Comparison of ENCODE assay signal across 32 cellular contexts in the genomic region with DNA sequence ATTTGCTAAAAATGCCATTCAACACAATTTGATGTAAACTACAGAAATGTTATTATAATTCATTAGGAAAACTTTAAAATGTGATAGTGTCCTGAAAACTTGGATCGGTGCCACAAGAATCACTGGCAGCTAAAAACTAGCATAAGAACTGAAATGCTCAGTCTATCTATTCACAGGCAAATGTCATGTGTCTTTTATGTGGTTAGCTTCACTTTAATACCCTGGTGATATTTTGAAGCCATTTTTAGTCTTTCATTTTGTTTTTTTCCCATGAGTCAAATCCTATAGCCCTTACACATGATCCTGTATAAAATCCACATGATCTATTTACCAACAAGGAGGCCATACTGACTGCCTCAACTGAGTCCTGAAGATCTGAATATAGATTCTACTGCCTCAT.
"Had no signal": no experiment of that assay in that cellular context is flagged by ENCODE, and none has a peak within 500 bp of the region (broad histone marks: within the 10 kb centered on the region; RNA-seq: fewer than 3 reads in every experiment).

No MANE protein-coding gene starts in this region.

- ATAC-seq: activated CD8-positive, alpha-beta T cell treated with anti-CD3 and anti-CD28 coated beads for 36 hours; activated T-cell treated with anti-CD3 and anti-CD28 coated beads, Interleukin-2, amount 50 U/mL, for 72 hours; body of pancreas; PC-3 had no signal

- H3K4me1 Mint-ChIP-seq: activated CD4-positive, alpha-beta T cell treated with anti-CD3 and anti-CD28 coated beads, Interleukin-2, amount 10 ng/mL, durations not matched to agents 24 days and 14 days; activated naive CD4-positive, alpha-beta T cell treated with anti-CD3 and anti-CD28 coated beads, Interleukin-2, amount 50 U/mL, for 24 hours; activated naive CD8-positive, alpha-beta T cell treated with anti-CD3 and anti-CD28 coated beads, Interleukin-2, amount 10 ng/mL, durations not matched to agents 7 days and 5 days had no signal

- H3K9me3 ChIP-seq: ascending aorta, body of pancreas, Peyer's patch, SJSA1 had no signal

- H3K36me3 ChIP-seq: ascending aorta, Peyer's patch, SJSA1 had no signal

- H3K27me3 Mint-ChIP-seq: activated CD4-positive, alpha-beta T cell treated with anti-CD3 and anti-CD28 coated beads, Interleukin-2, amount 10 ng/mL, durations not matched to agents 24 days and 14 days had no signal

- H3K9me3 Mint-ChIP-seq: activated CD4-positive, alpha-beta T cell treated with anti-CD3 and anti-CD28 coated beads, Interleukin-2, amount 10 ng/mL, durations not matched to agents 24 days and 14 days; activated CD8-positive, alpha-beta T cell treated with anti-CD3 and anti-CD28 coated beads for 36 hours; activated naive CD4-positive, alpha-beta T cell treated with anti-CD3 and anti-CD28 coated beads, Interleukin-2, amount 50 U/mL, for 24 hours; activated naive CD8-positive, alpha-beta T cell treated with anti-CD3 and anti-CD28 coated beads, Interleukin-2, amount 10 ng/mL, durations not matched to agents 7 days and 5 days; activated T-helper 2 cell treated with anti-CD3 and anti-CD28 coated beads, Interferon-gamma antibody, Interleukin-2, Interleukin-4, amounts not matched to agents 10 μg/mL and 5 μg/mL and 100 μg/mL, durations not matched to agents 14 hours and 24 hours and 36 hours; T-helper 1 cell treated with Interleukin-12 subunit alpha and Interleukin-12 subunit beta and Interleukin-4 antibody, amounts not matched to agents 30 μg/mL and 1 μg/mL, for 36 hours; T-helper 2 cell treated with Interferon-gamma antibody and Interleukin-4, amounts not matched to agents 5 μg/mL and 100 μg/mL, for 36 hours had no signal

- H3K4me3 Mint-ChIP-seq: activated CD4-positive, alpha-beta T cell treated with anti-CD3 and anti-CD28 coated beads, Interleukin-2, amount 10 ng/mL, durations not matched to agents 24 days and 14 days; activated CD8-positive, alpha-beta T cell treated with anti-CD3 and anti-CD28 coated beads for 36 hours; activated naive CD4-positive, alpha-beta T cell treated with anti-CD3 and anti-CD28 coated beads, Interleukin-2, amount 50 U/mL, for 24 hours; activated naive CD8-positive, alpha-beta T cell treated with anti-CD3 and anti-CD28 coated beads, Interleukin-2, amount 10 ng/mL, durations not matched to agents 7 days and 5 days; activated T-cell treated with anti-CD3 and anti-CD28 coated beads, Interleukin-2, amount 50 U/mL, for 72 hours; T-helper 1 cell treated with Interleukin-12 subunit alpha and Interleukin-12 subunit beta and Interleukin-4 antibody, amounts not matched to agents 30 μg/mL and 1 μg/mL, for 36 hours; T-helper 2 cell treated with Interferon-gamma antibody and Interleukin-4, amounts not matched to agents 5 μg/mL and 100 μg/mL, for 36 hours had no signal

- H3K4me3 ChIP-seq: ascending aorta, body of pancreas, Peyer's patch, SJSA1 had no signal

- H3K27ac Mint-ChIP-seq: activated CD4-positive, alpha-beta T cell treated with anti-CD3 and anti-CD28 coated beads, Interleukin-2, amount 10 ng/mL, durations not matched to agents 24 days and 14 days; activated CD8-positive, alpha-beta T cell treated with anti-CD3 and anti-CD28 coated beads for 36 hours; activated naive CD4-positive, alpha-beta T cell treated with anti-CD3 and anti-CD28 coated beads, Interleukin-2, amount 50 U/mL, for 24 hours; activated naive CD8-positive, alpha-beta T cell treated with anti-CD3 and anti-CD28 coated beads, Interleukin-2, amount 10 ng/mL, durations not matched to agents 7 days and 5 days; activated T-cell treated with anti-CD3 and anti-CD28 coated beads, Interleukin-2, amount 50 U/mL, for 72 hours; activated T-helper 2 cell treated with anti-CD3 and anti-CD28 coated beads, Interferon-gamma antibody, Interleukin-2, Interleukin-4, amounts not matched to agents 10 μg/mL and 5 μg/mL and 100 μg/mL, durations not matched to agents 14 hours and 24 hours and 36 hours; T-helper 1 cell treated with Interleukin-12 subunit alpha and Interleukin-12 subunit beta and Interleukin-4 antibody, amounts not matched to agents 30 μg/mL and 1 μg/mL, for 36 hours; T-helper 2 cell treated with Interferon-gamma antibody and Interleukin-4, amounts not matched to agents 5 μg/mL and 100 μg/mL, for 36 hours had no signal

- DNase-seq: activated CD4-positive, alpha-beta T cell treated with anti-CD3 and anti-CD28 coated beads, Interleukin-2, amount 10 ng/mL, durations not matched to agents 24 days and 14 days; activated CD4-positive, alpha-beta T cell treated with anti-CD3 and anti-CD28 coated beads, Interleukin-2, amount 50 U/mL, for 4 hours; activated CD8-positive, alpha-beta T cell treated with anti-CD3 and anti-CD28 coated beads for 36 hours; activated gamma-delta T cell; activated naive CD4-positive, alpha-beta T cell treated with Interleukin-2 at 50 U/mL for 16 hours; activated naive CD8-positive, alpha-beta T cell treated with anti-CD3 and anti-CD28 coated beads, Interleukin-2, amount 10 ng/mL, durations not matched to agents 7 days and 5 days; activated T-cell treated with anti-CD3 and anti-CD28 coated beads, Interleukin-2, amount 50 U/mL, for 1 hour; activated T-cell treated with anti-CD3 and anti-CD28 coated beads, Interleukin-2, amount 50 U/mL, for 72 hours; amygdala; body of pancreas; caudate nucleus; cerebellar nuclear complex; NCI-H1105; NCI-H1436; NCI-H1694; NCI-H1930; NCI-H2081 treated with DMSO at 0.1 percent for 48 hours; NCI-H226; NCI-H446 treated with DMSO at 0.1 percent for 48 hours; NCI-H524; PC-3; Peyer's patch; RPMI8226; SHP77 treated with DMSO at 0.1 percent for 48 hours had no signal

- H3K27ac ChIP-seq: ascending aorta, body of pancreas, Peyer's patch, SJSA1 had no signal

- H3K36me3 Mint-ChIP-seq: activated naive CD4-positive, alpha-beta T cell treated with anti-CD3 and anti-CD28 coated beads, Interleukin-2, amount 50 U/mL, for 24 hours; activated naive CD8-positive, alpha-beta T cell treated with anti-CD3 and anti-CD28 coated beads, Interleukin-2, amount 10 ng/mL, durations not matched to agents 7 days and 5 days had no signal

- FAIRE-seq: bronchial epithelial cell, TTC549 had no signal

- H3K27me3 ChIP-seq: ascending aorta, body of pancreas, Peyer's patch, SJSA1 had no signal

- H3K4me1 ChIP-seq: ascending aorta, body of pancreas, Peyer's patch had no signal
